In genomic region chrX:107304141-107304540, GRCh38 we compare ENCODE assay signal across 6 cellular contexts.
"Had no signal": no experiment of that assay in that cellular context is flagged by ENCODE, and none has a peak within 500 bp of the region (broad histone marks: within the 10 kb centered on the region; RNA-seq: fewer than 3 reads in every experiment).

No MANE protein-coding gene starts in this region.

- FAIRE-seq: HepG2 had no signal

- ATAC-seq: HCT116, HepG2 had no signal

- DNase-seq: GM23248, GOT3, H7, HFFc6 had no signal
